9 cellular contexts compared by ENCODE assay signal in genomic region chr9:136760834-136761544, GRCh38. TPM values are rescaled to one million over a fixed set of nuclear protein-coding genes. Genes with fewer than 3 reads are reported as not detected.
DNase-seq lines count a peak whose midpoint lies in the region; ATAC-seq and TF ChIP-seq lines count a peak whose summit lies in the region.
"Not testable (repeated sequence)": the region's sequence is repeated elsewhere in the genome, so short reads cannot be mapped to it uniquely, and the experiment has no call there.
"Had no signal": no experiment of that assay in that cellular context is flagged by ENCODE, and none has a peak within 500 bp of the region (broad histone marks: within the 10 kb centered on the region; RNA-seq: fewer than 3 reads in every experiment).

No MANE protein-coding gene starts in this region.

- ATAC-seq in GM23338, result peak; percentile 24
- not testable (repeated sequence) for ATAC-seq in stimulated activated naive CD8-positive, alpha-beta T cell treated with anti-CD3 and anti-CD28 coated beads, Interleukin-15, Interleukin-2, amounts not matched to agents 100 U/mL and 50 U/mL, for 24 hours

- H3K56ac ChIP-seq in mesendoderm (ENCODE audit: low read length), result not testable (repeated sequence)

- not testable (repeated sequence) for TF ChIP-seq POLR2A in adrenal gland (IDR thresholded peaks at IDR 0.05)

- not testable (repeated sequence) for H2BK120ac ChIP-seq in mesendoderm (ENCODE audit: low read depth, low read length)

- not testable (repeated sequence) for H3K36me3 ChIP-seq in GM23338 (ENCODE audit: insufficient read depth); adrenal gland (replicated peaks in 1 of 2); mesendoderm (ENCODE audit: control insufficient read depth, insufficient read depth, low read length)

- H3K4ac ChIP-seq in mesendoderm (ENCODE audit: low read depth, low read length), result not testable (repeated sequence)

- H3K36me3 Mint-ChIP-seq in GM23338 (ENCODE audit: low read depth), result not testable (repeated sequence)

- not testable (repeated sequence) for H3F3A ChIP-seq in GM23338 (replicated peaks; ENCODE audit: low read depth)

- H3K4me2 ChIP-seq in GM23338; mesendoderm (ENCODE audit: low read length): not testable (repeated sequence)

- not testable (repeated sequence) for H3K27ac ChIP-seq in GM23338 (ENCODE audit: low read depth); adrenal gland; mesendoderm (ENCODE audit: low read depth, low read length)

- not testable (repeated sequence) for H3K4me1 ChIP-seq in GM23338 (ENCODE audit: insufficient read depth); adrenal gland (replicated peaks in 1 of 2); mesendoderm (ENCODE audit: control insufficient read depth, low read depth, low read length)

- H3K27ac Mint-ChIP-seq in GM23338, result not testable (repeated sequence)

- not testable (repeated sequence) for H2BK5ac ChIP-seq in mesendoderm (ENCODE audit: low read length)

- not testable (repeated sequence) for H3K9me3 Mint-ChIP-seq in GM23338

- not testable (repeated sequence) for H2BK15ac ChIP-seq in mesendoderm (replicated peaks; ENCODE audit: low read depth)

- H3K27me3 Mint-ChIP-seq in GM23338 (ENCODE audit: insufficient read depth, low read depth, poor library complexity), result not testable (repeated sequence)

- not testable (repeated sequence) for H4K5ac ChIP-seq in mesendoderm (ENCODE audit: low read length)

- not testable (repeated sequence) for H2AK5ac ChIP-seq in mesendoderm (ENCODE audit: low read length)

- H3K9me3 ChIP-seq in adrenal gland (replicated peaks in 1 of 3), result not testable (repeated sequence)

- peak; percentile 64 for DNase-seq in CMK (ENCODE audit: low read depth)
- DNase-seq in GM23338 (ENCODE audit: low spot score), result peak; percentile 62
- peak; percentile 53 for DNase-seq in NCI-H146 (lab: John Stamatoyannopoulos, UW)
- peak; percentile 75 for DNase-seq in SIG-M5 treated with dmso at 0.1 percent for 504 hours (lab: John Stamatoyannopoulos, UW; ENCODE audit: unreplicated experiment)
- peak in 6 of 7 donors; percentile 51 to 76 (median 64) for DNase-seq in adrenal gland
- peak; percentile 35 for DNase-seq in fibroblast of the conjunctiva (ENCODE audit: low read depth)
- peak; percentile 78 for DNase-seq in mesendoderm
- peak; percentile 47 for DNase-seq in stimulated activated naive CD8-positive, alpha-beta T cell treated with anti-CD3 and anti-CD28 coated beads, Interleukin-15, Interleukin-2, amounts not matched to agents 100 U/mL and 50 U/mL, for 24 hours

- H3K79me1 ChIP-seq in mesendoderm (ENCODE audit: low read length), result not testable (repeated sequence)

- TF ChIP-seq CTCF in GM23338 (conservative IDR thresholded peaks at IDR 0.05; ENCODE audit: low read depth in 2 of 2) (peak; percentile 54 to 75), adrenal gland (IDR thresholded peaks at IDR 0.05) (peak in 4 of 6 experiments; percentile 28 to 41 (median 34))

- peaks cover 13% of the 10 kb centered on the region for H3K4me1 Mint-ChIP-seq in GM23338

- not testable (repeated sequence) for H3K9me2 ChIP-seq in GM23338 (ENCODE audit: insufficient read depth)

- 33 to 41% (median 39%) methylated on average over 22 of the region's 22 CpGs for WGBS in adrenal gland, 4 donors
- no CpG with 5 or more reads among the region's 22 CpGs for WGBS in mesendoderm (ENCODE audit: extremely low coverage, insufficient coverage, low lambda C conversion rate)

- peak overlapping the region; percentile 32; the same call in 1 of the 2 replicates for H2AFZ ChIP-seq in GM23338

- H4K8ac ChIP-seq in mesendoderm (ENCODE audit: low read depth, low read length), result not testable (repeated sequence)

- not testable (repeated sequence) for H3K4me3 Mint-ChIP-seq in GM23338

- intact Hi-C loops in adrenal gland (cut with DNase I), result not testable (repeated sequence)

- H3K23ac ChIP-seq in mesendoderm (ENCODE audit: low read length), result not testable (repeated sequence)

- not testable (repeated sequence) for H3K79me2 ChIP-seq in GM23338 (replicated peaks; ENCODE audit: insufficient read depth); mesendoderm (ENCODE audit: control insufficient read depth, insufficient read depth, low read length)

- not testable (repeated sequence) for H3K9ac ChIP-seq in mesendoderm (ENCODE audit: low read length)

- not testable (repeated sequence) for H4K20me1 ChIP-seq in GM23338 (replicated peaks; ENCODE audit: insufficient read depth)

- H3K18ac ChIP-seq in mesendoderm (ENCODE audit: low read length), result not testable (repeated sequence)

- not testable (repeated sequence) for H3K4me3 ChIP-seq in GM23338; adrenal gland; mesendoderm (ENCODE audit: low read length)

- not testable (repeated sequence) for H3K27me3 ChIP-seq in GM23338 (ENCODE audit: insufficient read depth); adrenal gland; mesendoderm (ENCODE audit: insufficient read depth, low read length, poor library complexity)

RNA-seq across cellular contexts. Expression of gene LCN8, which starts 2.9 kb away (rescaled TPM):
- not detected in 2 replicates for total RNA-seq in GM23338 (2014; rRNA removed; shearing (Covaris generic))
- polyA plus RNA-seq in GM23338 (2016; fragmentation: Nextera tagmentation; extraction: Ambion mirVana), result not detected in 2 replicates
- not detected for total RNA-seq in adrenal gland
- not detected for polyA plus RNA-seq in adrenal gland
- polyA plus RNA-seq in mesendoderm (2013, experiment 1 of 2), result not detected
- not detected for polyA plus RNA-seq in mesendoderm (2013, experiment 2 of 2)
- total RNA-seq: gastrocnemius medialis had no signal

RNA-seq across cellular contexts. Expression of gene LCN15, which starts 3.3 kb away (rescaled TPM):
- 0.54 and 0.90 TPM in 2 replicates for total RNA-seq in GM23338 (2014; rRNA removed; shearing (Covaris generic))
- polyA plus RNA-seq in GM23338 (2016; fragmentation: Nextera tagmentation; extraction: Ambion mirVana) (0.76 and 1.2 TPM in 2 replicates), adrenal gland (not detected)
- not detected for total RNA-seq in adrenal gland
- 0.06 TPM for polyA plus RNA-seq in mesendoderm (2013, experiment 1 of 2)
- polyA plus RNA-seq in mesendoderm (2013, experiment 2 of 2), result 0.10 TPM
- total RNA-seq: gastrocnemius medialis had no signal

RNA-seq across cellular contexts. Expression of gene LCN6, which starts 12.7 kb away (rescaled TPM):
- total RNA-seq in GM23338 (2014; rRNA removed; shearing (Covaris generic)), result not detected in 2 replicates
- polyA plus RNA-seq in GM23338 (2016; fragmentation: Nextera tagmentation; extraction: Ambion mirVana) (not detected in 2 replicates), adrenal gland (10 to 100 TPM in 1 of 3 donors, 1 to 10 TPM in 1, not detected in 1; 2.8 to 20.8 TPM)
- total RNA-seq in adrenal gland, result 10 to 100 TPM in 1 of 8 donors, 1 to 10 TPM in 1, under 1 TPM in 2, not detected in 4; 0.43 to 25.4 (median 1.1) TPM
- not detected for polyA plus RNA-seq in mesendoderm (2013, experiment 1 of 2)
- not detected for polyA plus RNA-seq in mesendoderm (2013, experiment 2 of 2)

RNA-seq across cellular contexts. Expression of gene LCN10, which starts 18.2 kb away (rescaled TPM):
- 0.45 and 9.8 TPM in 2 replicates for total RNA-seq in GM23338 (2014; rRNA removed; shearing (Covaris generic))
- polyA plus RNA-seq in GM23338 (2016; fragmentation: Nextera tagmentation; extraction: Ambion mirVana) (0.43 and 0.74 TPM in 2 replicates), adrenal gland (1 to 10 TPM in 2 of 3 donors, under 1 TPM in 1; 0.11 to 9.5 (median 2.4) TPM)
- under 1 TPM in 2 of 8 donors, not detected in 6; 0.17 to 0.23 TPM for total RNA-seq in adrenal gland
- 0.27 TPM for polyA plus RNA-seq in mesendoderm (2013, experiment 1 of 2)
- polyA plus RNA-seq in mesendoderm (2013, experiment 2 of 2), result 0.59 TPM

RNA-seq across cellular contexts. Expression of gene TMEM141, which starts 30.2 kb away (rescaled TPM):
- total RNA-seq in GM23338 (2014; rRNA removed; shearing (Covaris generic)), result 57.0 and 71.4 TPM in 2 replicates
- 90.0 and 90.5 TPM in 2 replicates for polyA plus RNA-seq in GM23338 (2016; fragmentation: Nextera tagmentation; extraction: Ambion mirVana)
- total RNA-seq in adrenal gland, result 10 to 100 TPM; 31.3 to 78.7 (median 57.1) TPM
- 10 to 100 TPM; 46.7 to 94.8 (median 76.3) TPM for polyA plus RNA-seq in adrenal gland
- polyA plus RNA-seq in mesendoderm (2013, experiment 1 of 2), result 29.9 TPM
- 29.3 TPM for polyA plus RNA-seq in mesendoderm (2013, experiment 2 of 2)
